Comparison of ENCODE assay signal across 11 cellular contexts in the genomic region with DNA sequence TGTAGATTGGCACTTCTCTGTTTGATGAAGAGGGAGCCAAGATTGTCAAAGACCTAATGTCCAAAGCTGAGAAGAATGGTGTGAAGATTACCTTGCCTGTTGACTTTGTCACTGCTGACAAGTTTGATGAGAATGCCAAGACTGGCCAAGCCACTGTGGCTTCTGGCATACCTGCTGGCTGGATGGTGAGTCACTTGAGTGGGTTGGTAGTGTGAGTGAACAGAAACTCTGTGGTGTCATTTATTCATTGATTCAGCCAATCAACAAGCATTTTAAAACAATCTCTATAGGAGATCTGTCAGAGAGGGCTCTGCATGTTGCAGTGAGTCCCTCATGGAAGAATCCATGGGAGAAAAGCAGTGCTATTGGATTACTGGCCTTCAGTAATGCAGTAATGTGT. TPM values are rescaled to one million over a fixed set of nuclear protein-coding genes. Genes with fewer than 3 reads are reported as not detected.
DNase-seq lines count a peak whose midpoint lies in the region; ATAC-seq and TF ChIP-seq lines count a peak whose summit lies in the region.
"Had no signal": no experiment of that assay in that cellular context is flagged by ENCODE, and none has a peak within 500 bp of the region (broad histone marks: within the 10 kb centered on the region; RNA-seq: fewer than 3 reads in every experiment).

No MANE protein-coding gene starts in this region.

- TF ChIP-seq CTCF in Loucy (conservative IDR thresholded peaks at IDR 0.05; ENCODE audit: low read length): no peak

- no peak for ATAC-seq in effector memory CD8-positive, alpha-beta T cell (replicated peaks)
- no peak for ATAC-seq in GM21447 (IDR thresholded peaks at IDR 0.05; ENCODE audit: unreplicated experiment)
- ATAC-seq: sciatic nerve had no signal

- H3K27me3 Mint-ChIP-seq in activated naive CD8-positive, alpha-beta T cell: no peaks in the 10 kb centered on the region
- no peaks in the 10 kb centered on the region for H3K27me3 Mint-ChIP-seq in effector memory CD8-positive, alpha-beta T cell

- no peaks in the 10 kb centered on the region for H3K9me3 ChIP-seq in Loucy (ENCODE audit: insufficient read depth, low read depth, low read length)

- peak overlapping the region; percentile 84 for H3K27ac Mint-ChIP-seq in activated naive CD8-positive, alpha-beta T cell
- H3K27ac Mint-ChIP-seq in effector memory CD8-positive, alpha-beta T cell: no peak overlapping the region

- no peak overlapping the region for H3K9ac ChIP-seq in Loucy (ENCODE audit: low read depth, low read length, poor library complexity, severe bottlenecking)

- H3K9me3 Mint-ChIP-seq in activated naive CD8-positive, alpha-beta T cell (ENCODE audit: low read depth): no peaks in the 10 kb centered on the region
- H3K9me3 Mint-ChIP-seq in effector memory CD8-positive, alpha-beta T cell: no peaks in the 10 kb centered on the region

- peaks cover 69% of the 10 kb centered on the region for H3K79me2 ChIP-seq in Loucy (ENCODE audit: insufficient read depth, low read length)

- H3K4me1 Mint-ChIP-seq in activated naive CD8-positive, alpha-beta T cell (ENCODE audit: low read depth): peaks cover 47% of the 10 kb centered on the region
- peaks cover 5 to 11% of the 10 kb centered on the region in 2 donors for H3K4me1 Mint-ChIP-seq in effector memory CD8-positive, alpha-beta T cell (ENCODE audit: low read depth in 2 of 2)

- H3K4me3 Mint-ChIP-seq in activated naive CD8-positive, alpha-beta T cell: peak overlapping the region; percentile 14
- no peak overlapping the region for H3K4me3 Mint-ChIP-seq in effector memory CD8-positive, alpha-beta T cell

- no peak overlapping the region for H2AFZ ChIP-seq in Loucy (ENCODE audit: low read length)

- no peaks in the 10 kb centered on the region for H3K27me3 ChIP-seq in Loucy (ENCODE audit: insufficient read depth, low read length, poor library complexity, severe bottlenecking)

- no peak overlapping the region for H3K4me3 ChIP-seq in Loucy (ENCODE audit: low read length, poor library complexity, severe bottlenecking)

- DNase-seq in EL (peak; percentile 47), renal cortical epithelial cell (ENCODE audit: low read depth) (peak; percentile 68), islet precursor cell (no peak)
- no peak for DNase-seq in effector memory CD8-positive, alpha-beta T cell
- DNase-seq: activated gamma-delta T cell treated with Interleukin-2 at 50 U/mL for 16 hours, DMS79, NCI-H526 had no signal

- H3K36me3 ChIP-seq in Loucy (ENCODE audit: insufficient read depth, low read length): peaks cover 93% of the 10 kb centered on the region

- peaks cover 4% of the 10 kb centered on the region for H3K4me1 ChIP-seq in Loucy (ENCODE audit: insufficient read depth, low read length, poor library complexity, severe bottlenecking)

- H3K4me2 ChIP-seq in Loucy (ENCODE audit: low read depth, low read length, poor library complexity, severe bottlenecking): peak overlapping the region; percentile 24

- H3K36me3 Mint-ChIP-seq in activated naive CD8-positive, alpha-beta T cell: peaks cover 9% of the 10 kb centered on the region
- H3K36me3 Mint-ChIP-seq in effector memory CD8-positive, alpha-beta T cell (ENCODE audit: insufficient read depth): peaks cover 92% of the 10 kb centered on the region

- no peaks in the 10 kb centered on the region for H3F3A ChIP-seq in Loucy (ENCODE audit: low read depth)

- H4K20me1 ChIP-seq in Loucy (ENCODE audit: insufficient read depth, low read length, poor library complexity, severe bottlenecking): peaks cover 58% of the 10 kb centered on the region

- no peaks in the 10 kb centered on the region for H3K9me2 ChIP-seq in Loucy (replicated peaks; ENCODE audit: low read depth, low read length)

RNA-seq across cellular contexts. Expression of a gene that starts 16.3 kb away (rescaled TPM):
- 13.2 and 15.5 TPM in 2 replicates for total RNA-seq in renal cortical epithelial cell

RNA-seq across cellular contexts. Expression of a gene that starts 19.1 kb away (rescaled TPM):
- 574 and 1,177 TPM in 2 replicates for total RNA-seq in renal cortical epithelial cell

Comparison
In these comparisons a context has a peak if more than half of its experiments do, and no peak if none do; other contexts are left out.
1. DNase-seq: peak in EL (single experiment) and renal cortical epithelial cell (single experiment); none in effector memory CD8-positive, alpha-beta T cell (0 of 3) and islet precursor cell (single experiment).